In genomic region chr16:46887524-46887854, GRCh38 we compare ENCODE assay signal across 28 cellular contexts. TPM values are rescaled to one million over a fixed set of nuclear protein-coding genes. Genes with fewer than 3 reads are reported as not detected.
A peak's percentile ranks its signal among the peaks of the same experiment; 100 is the strongest.
DNase-seq lines count a peak whose midpoint lies in the region; TF ChIP-seq lines count a peak whose summit lies in the region.
"Had no signal": no experiment of that assay in that cellular context is flagged by ENCODE, and none has a peak within 500 bp of the region (broad histone marks: within the 10 kb centered on the region; RNA-seq: fewer than 3 reads in every experiment).

No MANE protein-coding gene starts in this region.

- peaks cover 12% of the 10 kb centered on the region for H3K27me3 Mint-ChIP-seq in glutamatergic neuron (ENCODE audit: unreplicated experiment)

- H3K4me3 Mint-ChIP-seq in glutamatergic neuron (ENCODE audit: unreplicated experiment) = peak overlapping the region; percentile 65
- H3K4me3 Mint-ChIP-seq: activated CD4-positive, alpha-beta T cell treated with anti-CD3 and anti-CD28 coated beads for 36 hours; activated T-cell treated with anti-CD3 and anti-CD28 coated beads, Interleukin-2, amount 50 U/mL, for 4 hours; stimulated activated effector memory CD8-positive, alpha-beta T cell treated with anti-CD3 and anti-CD28 coated beads, Interleukin-12 subunit alpha, Interleukin-12 subunit beta, amount 100 ng/mL, for 72 hours; T-helper 1 cell treated with Interleukin-12 subunit alpha and Interleukin-12 subunit beta and Interleukin-4 antibody, amounts not matched to agents 30 μg/mL and 1 μg/mL, for 36 hours had no signal

- H3K4me1 Mint-ChIP-seq in glutamatergic neuron (ENCODE audit: low read depth, unreplicated experiment) = peaks cover 30% of the 10 kb centered on the region

- no peaks in the 10 kb centered on the region for H3K9me3 ChIP-seq in BLaER1
- H3K9me3 ChIP-seq in prostate gland = no peaks in the 10 kb centered on the region
- H3K9me3 ChIP-seq: neutrophil, thyroid gland had no signal

- no peak overlapping the region for H3K4me3 ChIP-seq in BLaER1
- no peak overlapping the region for H3K4me3 ChIP-seq in prostate gland
- H3K4me3 ChIP-seq: lung, SK-N-MC, thyroid gland had no signal

- H3K36me3 ChIP-seq in BLaER1 (peaks cover 63% of the 10 kb centered on the region), prostate gland (no peaks in the 10 kb centered on the region)
- H3K36me3 ChIP-seq: neutrophil, thyroid gland had no signal

- peaks cover 70% of the 10 kb centered on the region for H4K20me1 ChIP-seq in BLaER1

- no peak overlapping the region for H3K9ac ChIP-seq in BLaER1

- DNase-seq in RWPE1 (ENCODE audit: low spot score) (no peak), glutamatergic neuron (no peak), prostate gland (ENCODE audit: low spot score) (no peak), NCI-H526 (lab: John Stamatoyannopoulos, UW) (no peak), GM03348 (ENCODE audit: low spot score) (no peak), foreskin melanocyte (no peak)
- DNase-seq in stimulated activated CD4-positive, alpha-beta T cell treated with anti-CD3 and anti-CD28 coated beads, Interleukin-4, amount 100 ng/mL, for 4 hours = no peak
- DNase-seq: 8988T; activated CD4-positive, alpha-beta T cell treated with anti-CD3 and anti-CD28 coated beads for 36 hours; activated naive CD4-positive, alpha-beta T cell; activated T-cell treated with anti-CD3 and anti-CD28 coated beads, Interleukin-2, amount 50 U/mL, for 4 hours; CD8-positive, alpha-beta memory T cell; cortex of kidney; DMS153; GOT3; kidney; NCI-H187; NCI-H526 treated with DMSO at 0.1 percent for 48 hours; RPMI8226; small intestine; stimulated activated CD4-positive, alpha-beta T cell treated with anti-CD3 and anti-CD28 coated beads, Interleukin-2, amount 100 ng/mL, for 24 hours; thyroid gland had no signal

- no peaks in the 10 kb centered on the region for H3K36me3 Mint-ChIP-seq in glutamatergic neuron (ENCODE audit: unreplicated experiment)

- no peak for TF ChIP-seq CTCF in RWPE1 (conservative IDR thresholded peaks at IDR 0.05; ENCODE audit: low read depth)
- TF ChIP-seq CTCF in glutamatergic neuron (IDR thresholded peaks at IDR 0.05; ENCODE audit: partially characterized antibody, unreplicated experiment) = no peak
- TF ChIP-seq CTCF in prostate gland (IDR thresholded peaks at IDR 0.05) = no peak

- CTCF ChIA-PET in RWPE1 (lab: Yijun Ruan, JAX) = interaction anchor here (0.6 to 1.2 kb wide), 3 partner anchors 21 to 191 kb away, joined by 3 to 6 read pairs (median 6); no protein-coding TSS in a partner anchor

- H3K27me3 ChIP-seq in BLaER1 (no peaks in the 10 kb centered on the region), prostate gland (replicated peaks; ENCODE audit: insufficient read depth) (no peaks in the 10 kb centered on the region)
- H3K27me3 ChIP-seq: thyroid gland had no signal

- peaks cover 63% of the 10 kb centered on the region for H3K4me1 ChIP-seq in BLaER1
- no peaks in the 10 kb centered on the region for H3K4me1 ChIP-seq in prostate gland (replicated peaks)

- TF ChIP-seq POLR2A in prostate gland (IDR thresholded peaks at IDR 0.05) = no peak

- H3K9me3 Mint-ChIP-seq in glutamatergic neuron (ENCODE audit: unreplicated experiment) = peaks cover 10% of the 10 kb centered on the region
- H3K9me3 Mint-ChIP-seq: activated T-cell treated with anti-CD3 and anti-CD28 coated beads, Interleukin-2, amount 50 U/mL, for 4 hours; CD8-positive, alpha-beta memory T cell; stimulated activated effector memory CD8-positive, alpha-beta T cell treated with anti-CD3 and anti-CD28 coated beads, Interleukin-12 subunit alpha, Interleukin-12 subunit beta, amount 100 ng/mL, for 72 hours; T-helper 1 cell treated with Interleukin-12 subunit alpha and Interleukin-12 subunit beta and Interleukin-4 antibody, amounts not matched to agents 30 μg/mL and 1 μg/mL, for 36 hours had no signal

- POLR2A ChIA-PET in RWPE1 (lab: Yijun Ruan, JAX; ENCODE audit: low non-redundant PET) = no interaction called here

- intact Hi-C loops in prostate gland (cut with DNase I) = no loop called here

- 46% methylated on average over 2 of the region's 2 CpGs for WGBS in prostate gland

- peak overlapping the region; percentile 52 for H3K27ac ChIP-seq in BLaER1
- peak overlapping the region; percentile 86 for H3K27ac ChIP-seq in RWPE1
- H3K27ac ChIP-seq in prostate gland = peak overlapping the region; percentile 85 to 90
- H3K27ac ChIP-seq: neutrophil, SK-N-MC, thyroid gland had no signal

- H3K27ac Mint-ChIP-seq in glutamatergic neuron (ENCODE audit: unreplicated experiment) = no peak overlapping the region
- H3K27ac Mint-ChIP-seq: activated CD4-positive, alpha-beta T cell treated with anti-CD3 and anti-CD28 coated beads for 36 hours; stimulated activated effector memory CD8-positive, alpha-beta T cell treated with anti-CD3 and anti-CD28 coated beads, Interleukin-12 subunit alpha, Interleukin-12 subunit beta, amount 100 ng/mL, for 72 hours; T-helper 1 cell treated with Interleukin-12 subunit alpha and Interleukin-12 subunit beta and Interleukin-4 antibody, amounts not matched to agents 30 μg/mL and 1 μg/mL, for 36 hours had no signal

- peak overlapping the region; percentile 88 for H3K4me2 ChIP-seq in BLaER1

RNA-seq across cellular contexts. Expression of gene GPT2, which starts 3.3 kb away (rescaled TPM):
- total RNA-seq in glutamatergic neuron (ENCODE audit: unreplicated experiment) (70.7 TPM), prostate gland (10 to 100 TPM; 49.8 to 64.6 TPM)

RNA-seq across cellular contexts. Expression of gene C16orf87, which starts 56.5 kb away (rescaled TPM):
- total RNA-seq in glutamatergic neuron (ENCODE audit: unreplicated experiment) (15.8 TPM), prostate gland (10 to 100 TPM in 1 of 2 donors, 1 to 10 TPM in 1; 8.1 to 24.4 TPM)
